13 cellular contexts compared by ENCODE assay signal in the genomic region with DNA sequence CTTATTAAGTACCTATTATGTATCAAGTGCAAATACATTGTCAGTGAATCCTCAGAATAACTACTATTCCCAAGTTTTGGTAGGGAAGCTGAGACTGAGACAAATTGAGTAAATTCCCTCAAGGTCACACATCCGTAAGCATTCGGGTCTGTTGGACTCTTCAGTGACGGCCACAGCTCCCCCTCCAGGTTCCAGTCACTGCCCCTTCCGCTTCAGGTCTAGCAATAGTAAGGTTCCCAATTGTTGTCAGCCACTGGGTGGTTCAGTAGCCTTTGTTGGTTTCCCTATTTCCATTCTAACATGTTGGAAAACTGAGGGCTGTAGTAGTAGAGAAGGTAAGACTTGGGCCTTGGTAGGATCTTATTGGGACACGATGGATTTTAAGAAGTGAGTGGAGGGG.
"Had no signal": no experiment of that assay in that cellular context is flagged by ENCODE, and none has a peak within 500 bp of the region (broad histone marks: within the 10 kb centered on the region; RNA-seq: fewer than 3 reads in every experiment).

No MANE protein-coding gene starts in this region.

- H3K27me3 Mint-ChIP-seq: activated T-cell treated with anti-CD3 and anti-CD28 coated beads, Interleukin-2, amount 50 U/mL, for 24 hours; naive thymus-derived CD4-positive, alpha-beta T cell had no signal

- ATAC-seq: naive thymus-derived CD4-positive, alpha-beta T cell; SK-N-SH treated with all-trans-retinoic acid at 6 μM for 48 hours had no signal

- H3K4me3 Mint-ChIP-seq: activated T-cell treated with anti-CD3 and anti-CD28 coated beads, Interleukin-2, amount 50 U/mL, for 24 hours had no signal

- DNase-seq: activated CD4-positive, alpha-beta T cell treated with anti-CD3 and anti-CD28 coated beads, Interleukin-2, amount 50 U/mL, for 48 hours; activated gamma-delta T cell; activated T-cell treated with anti-CD3 and anti-CD28 coated beads, Interleukin-2, amount 50 U/mL, for 24 hours; dermis blood vessel endothelial cell; head of caudate nucleus; naive thymus-derived CD4-positive, alpha-beta T cell; nucleus accumbens; posterior cingulate gyrus; stimulated activated CD4-positive, alpha-beta T cell treated with anti-CD3 and anti-CD28 coated beads, Interleukin-15, amount 100 ng/mL, for 24 hours; stimulated activated CD4-positive, alpha-beta T cell treated with anti-CD3 and anti-CD28 coated beads, Interleukin-4, amount 100 ng/mL, for 24 hours; stimulated activated naive CD4-positive, alpha-beta T cell treated with Interleukin-2 at 50 U/mL for 16 hours; substantia nigra had no signal

- H3K9me3 Mint-ChIP-seq: activated T-cell treated with anti-CD3 and anti-CD28 coated beads, Interleukin-2, amount 50 U/mL, for 24 hours; naive thymus-derived CD4-positive, alpha-beta T cell had no signal
